In genomic region chr6:40341726-40342125, GRCh38 we compare ENCODE assay signal across 22 cellular contexts.
DNase-seq lines count a peak whose midpoint lies in the region; ATAC-seq and TF ChIP-seq lines count a peak whose summit lies in the region.
"Had no signal": no experiment of that assay in that cellular context is flagged by ENCODE, and none has a peak within 500 bp of the region (broad histone marks: within the 10 kb centered on the region; RNA-seq: fewer than 3 reads in every experiment).

No MANE protein-coding gene starts in this region.

- no peak for TF ChIP-seq CTCF in glutamatergic neuron (IDR thresholded peaks at IDR 0.05; ENCODE audit: partially characterized antibody, unreplicated experiment)

- H3K27me3 Mint-ChIP-seq in glutamatergic neuron (ENCODE audit: unreplicated experiment), result peaks cover 7% of the 10 kb centered on the region
- peaks cover 9% of the 10 kb centered on the region for H3K27me3 Mint-ChIP-seq in stimulated activated naive CD8-positive, alpha-beta T cell treated with anti-CD3 and anti-CD28 coated beads, Interleukin-15, amount 100 ng/mL, for 72 hours
- H3K27me3 Mint-ChIP-seq in activated CD8-positive, alpha-beta T cell treated with anti-CD3 and anti-CD28 coated beads, Interleukin-2, amount 10 ng/mL, durations not matched to agents 7 days and 5 days (ENCODE audit: low read depth), result peaks cover 4% of the 10 kb centered on the region

- CTCF ChIA-PET in activated CD8-positive, alpha-beta T cell treated with anti-CD3 and anti-CD28 coated beads, Interleukin-2, amount 10 ng/mL, durations not matched to agents 7 days and 5 days (lab: Charles Lee), result interaction anchor here (0.6 kb wide), 1 partner anchor 995 kb away, joined by 3 read pairs; no protein-coding TSS in a partner anchor

- H3K36me3 Mint-ChIP-seq in glutamatergic neuron (ENCODE audit: unreplicated experiment), result peaks cover under 1% of the 10 kb centered on the region
- no peaks in the 10 kb centered on the region for H3K36me3 Mint-ChIP-seq in activated CD8-positive, alpha-beta T cell treated with anti-CD3 and anti-CD28 coated beads, Interleukin-2, amount 10 ng/mL, durations not matched to agents 7 days and 5 days (ENCODE audit: low read depth)
- H3K36me3 Mint-ChIP-seq: CD14-positive monocyte; CD8-positive, alpha-beta memory T cell had no signal

- peak overlapping the region; percentile 1 for H3K4me3 Mint-ChIP-seq in glutamatergic neuron (ENCODE audit: unreplicated experiment)
- no peak overlapping the region for H3K4me3 Mint-ChIP-seq in stimulated activated naive CD8-positive, alpha-beta T cell treated with anti-CD3 and anti-CD28 coated beads, Interleukin-15, amount 100 ng/mL, for 72 hours
- H3K4me3 Mint-ChIP-seq in activated CD8-positive, alpha-beta T cell treated with anti-CD3 and anti-CD28 coated beads, Interleukin-2, amount 10 ng/mL, durations not matched to agents 7 days and 5 days, result no peak overlapping the region
- H3K4me3 Mint-ChIP-seq: CD14-positive monocyte; CD8-positive, alpha-beta memory T cell had no signal

- H3K4me1 Mint-ChIP-seq in glutamatergic neuron (ENCODE audit: low read depth, unreplicated experiment), result peaks cover 35% of the 10 kb centered on the region
- H3K4me1 Mint-ChIP-seq in stimulated activated naive CD8-positive, alpha-beta T cell treated with anti-CD3 and anti-CD28 coated beads, Interleukin-15, amount 100 ng/mL, for 72 hours, result no peaks in the 10 kb centered on the region
- H3K4me1 Mint-ChIP-seq in activated CD8-positive, alpha-beta T cell treated with anti-CD3 and anti-CD28 coated beads, Interleukin-2, amount 10 ng/mL, durations not matched to agents 7 days and 5 days (ENCODE audit: low read depth), result peaks cover 3% of the 10 kb centered on the region
- H3K4me1 Mint-ChIP-seq: CD14-positive monocyte; CD8-positive, alpha-beta memory T cell had no signal

- H3K27ac Mint-ChIP-seq in glutamatergic neuron (ENCODE audit: unreplicated experiment), result no peak overlapping the region
- no peak overlapping the region for H3K27ac Mint-ChIP-seq in stimulated activated naive CD8-positive, alpha-beta T cell treated with anti-CD3 and anti-CD28 coated beads, Interleukin-15, amount 100 ng/mL, for 72 hours
- H3K27ac Mint-ChIP-seq in activated CD8-positive, alpha-beta T cell treated with anti-CD3 and anti-CD28 coated beads, Interleukin-2, amount 10 ng/mL, durations not matched to agents 7 days and 5 days, result no peak overlapping the region
- H3K27ac Mint-ChIP-seq: CD14-positive monocyte; CD8-positive, alpha-beta memory T cell had no signal

- POLR2A ChIA-PET in activated CD8-positive, alpha-beta T cell treated with anti-CD3 and anti-CD28 coated beads, Interleukin-2, amount 10 ng/mL, durations not matched to agents 7 days and 5 days (lab: Charles Lee), result no interaction called here

- H3K9me3 Mint-ChIP-seq in glutamatergic neuron (ENCODE audit: unreplicated experiment), result peaks cover 5% of the 10 kb centered on the region
- H3K9me3 Mint-ChIP-seq in stimulated activated naive CD8-positive, alpha-beta T cell treated with anti-CD3 and anti-CD28 coated beads, Interleukin-15, amount 100 ng/mL, for 72 hours, result no peaks in the 10 kb centered on the region
- H3K9me3 Mint-ChIP-seq in activated CD8-positive, alpha-beta T cell treated with anti-CD3 and anti-CD28 coated beads, Interleukin-2, amount 10 ng/mL, durations not matched to agents 7 days and 5 days (ENCODE audit: insufficient read depth), result no peaks in the 10 kb centered on the region
- H3K9me3 Mint-ChIP-seq: CD14-positive monocyte had no signal

- ATAC-seq in stimulated activated naive CD8-positive, alpha-beta T cell treated with anti-CD3 and anti-CD28 coated beads, Interleukin-15, amount 100 ng/mL, for 72 hours, result no peak
- ATAC-seq in activated CD8-positive, alpha-beta T cell treated with anti-CD3 and anti-CD28 coated beads, Interleukin-2, amount 10 ng/mL, durations not matched to agents 7 days and 5 days, result no peak
- ATAC-seq: HepG2, K562 had no signal

- DNase-seq in DMS 273 (lab: John Stamatoyannopoulos, UW; ENCODE audit: unreplicated experiment), result peak; percentile 19
- DNase-seq in DMS 273 treated with DMSO at 0.1 percent for 48 hours (lab: John Stamatoyannopoulos, UW), result no peak
- DNase-seq in NCI-H82 treated with DMSO at 0.1 percent for 48 hours (lab: John Stamatoyannopoulos, UW; ENCODE audit: unreplicated experiment), result peak; percentile 97
- no peak for DNase-seq in glutamatergic neuron
- DNase-seq in stimulated activated naive CD8-positive, alpha-beta T cell treated with anti-CD3 and anti-CD28 coated beads, Interleukin-15, amount 100 ng/mL, for 72 hours, result no peak
- no peak for DNase-seq in NCI-H1105 treated with DMSO at 0.1 percent for 48 hours (lab: John Stamatoyannopoulos, UW)
- no peak for DNase-seq in stimulated activated CD4-positive, alpha-beta T cell treated with anti-CD3 and anti-CD28 coated beads, Interleukin-2, amount 100 ng/mL, for 24 hours
- no peak for DNase-seq in activated CD8-positive, alpha-beta T cell treated with anti-CD3 and anti-CD28 coated beads, Interleukin-2, amount 10 ng/mL, durations not matched to agents 7 days and 5 days
- DNase-seq: ACHN; BE2C; CD8-positive, alpha-beta memory T cell; Kasumi-1; NCI-H1092 treated with DMSO at 0.1 percent for 48 hours; NCI-H1436 treated with DMSO at 0.1 percent for 48 hours; NCI-H187 treated with DMSO at 0.1 percent for 48 hours; NCI-H2171 treated with DMSO at 0.1 percent for 48 hours; NCI-H748 treated with DMSO at 0.1 percent for 48 hours; Right ventricle myocardium superior; RPMI8226 had no signal

Comparison
In these comparisons a context has a peak if more than half of its experiments do, and no peak if none do; other contexts are left out.
1. DNase-seq: peak in DMS 273 (single experiment) and NCI-H82 treated with DMSO at 0.1 percent for 48 hours (single experiment); none in DMS 273 treated with DMSO at 0.1 percent for 48 hours (single experiment), glutamatergic neuron (single experiment), stimulated activated naive CD8-positive, alpha-beta T cell treated with anti-CD3 and anti-CD28 coated beads, Interleukin-15, amount 100 ng/mL, for 72 hours (0 of 2), NCI-H1105 treated with DMSO at 0.1 percent for 48 hours (single experiment), stimulated activated CD4-positive, alpha-beta T cell treated with anti-CD3 and anti-CD28 coated beads, Interleukin-2, amount 100 ng/mL, for 24 hours (0 of 2) and activated CD8-positive, alpha-beta T cell treated with anti-CD3 and anti-CD28 coated beads, Interleukin-2, amount 10 ng/mL, durations not matched to agents 7 days and 5 days (single experiment).